8 cellular contexts compared by ENCODE assay signal in the genomic region with DNA sequence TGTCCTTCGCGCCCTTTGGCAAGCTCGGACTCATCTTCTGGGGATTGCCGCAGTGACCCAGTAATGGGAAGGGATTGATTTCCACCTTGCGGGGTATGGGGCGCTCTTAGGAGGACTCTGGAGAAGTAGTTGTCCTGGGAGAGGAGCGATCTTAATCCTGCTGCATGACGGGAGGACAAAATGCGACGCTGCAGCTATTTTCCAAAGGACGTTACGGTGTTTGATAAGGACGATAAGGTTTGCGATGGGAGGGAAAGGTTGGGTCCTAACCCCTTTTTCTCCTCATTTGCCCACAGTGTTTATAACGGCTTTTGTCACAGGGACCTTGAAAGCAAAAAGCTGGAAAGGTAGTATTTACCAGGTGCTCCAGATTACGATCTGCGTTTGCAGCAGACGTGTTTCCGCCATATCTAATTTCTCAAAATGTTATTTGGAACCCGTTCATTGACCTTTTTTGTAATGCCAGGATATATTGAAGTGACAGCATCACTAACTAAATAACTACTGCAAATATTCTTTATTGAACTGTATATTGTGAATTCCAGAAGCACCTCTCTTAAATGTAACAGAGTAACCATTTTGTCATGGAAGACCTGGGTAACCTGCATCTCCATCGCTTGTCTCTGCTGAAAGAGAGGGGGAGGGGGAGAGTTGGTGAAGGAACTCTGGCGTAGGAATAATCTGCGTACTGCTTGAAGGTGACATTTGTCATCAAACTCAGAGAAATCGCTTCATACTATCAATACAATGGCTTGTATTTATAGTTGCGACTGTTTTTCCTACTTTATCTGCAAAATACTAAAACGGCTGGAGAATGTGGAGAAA. TPM values are rescaled to one million over a fixed set of nuclear protein-coding genes. Genes with fewer than 3 reads are reported as not detected.
A peak's percentile ranks its signal among the peaks of the same experiment; 100 is the strongest.
DNase-seq lines count a peak whose midpoint lies in the region; ATAC-seq and TF ChIP-seq lines count a peak whose summit lies in the region.

No MANE protein-coding gene starts in this region.

- intact Hi-C loops in PC-3 (cut with micrococcal nuclease), result loop anchor here (2.0 to 5.0 kb wide), 3 partner anchors 25 to 303 kb away; no protein-coding TSS in a partner anchor

- H3K4me3 ChIP-seq in PC-3 (ENCODE audit: low read length) (peak overlapping the region; percentile 82), ectodermal cell (ENCODE audit: insufficient read depth, low read depth, low read length) (peak overlapping the region; percentile 87), muscle layer of colon (ENCODE audit: low read depth in 1 of 2, low read length in 2 of 2) (peak overlapping the region; percentile 63 to 80)

- H3F3A ChIP-seq in PC-3 (ENCODE audit: low read length, unreplicated experiment), result no peaks in the 10 kb centered on the region

- H4K20me1 ChIP-seq in PC-3 (ENCODE audit: low read length), result no peaks in the 10 kb centered on the region; the same call in 1 of the 2 replicates

- peak overlapping the region; percentile 73 for H3K27ac ChIP-seq in PC-3 (ENCODE audit: low read length)
- peak overlapping the region; percentile 71 for H3K27ac ChIP-seq in ectodermal cell (ENCODE audit: insufficient read depth, low read depth, low read length, poor library complexity, severe bottlenecking)
- H3K27ac ChIP-seq in muscle layer of colon (ENCODE audit: low read depth, low read length), result peak overlapping the region; percentile 91

- H3K9me3 ChIP-seq in PC-3 (ENCODE audit: low read length), result no peaks in the 10 kb centered on the region
- H3K9me3 ChIP-seq in ectodermal cell (ENCODE audit: control insufficient read depth, low read length), result no peaks in the 10 kb centered on the region
- no peaks in the 10 kb centered on the region for H3K9me3 ChIP-seq in muscle layer of colon (ENCODE audit: low read length)

- ATAC-seq in HG02623 (IDR thresholded peaks at IDR 0.05; ENCODE audit: unreplicated experiment) (peak; percentile 2), PC-3 (peak; percentile 16)

- POLR2A ChIA-PET in PC-3 (lab: Charles Lee; ENCODE audit: unreplicated experiment), result interaction anchor here (0.6 kb wide), 1 partner anchor 44 kb away, joined by 3 read pairs; no protein-coding TSS in a partner anchor

- CTCF ChIA-PET in PC-3 (lab: Charles Lee), result no interaction called here

- peak overlapping the region; percentile 78 for H2AFZ ChIP-seq in PC-3 (ENCODE audit: low read length)

- DNase-seq in NCI-H2196 (lab: John Stamatoyannopoulos, UW; ENCODE audit: unreplicated experiment), result peak; percentile 3
- no peak for DNase-seq in NCI-H2196 treated with DMSO at 0.1 percent for 48 hours (lab: John Stamatoyannopoulos, UW; ENCODE audit: unreplicated experiment)
- DNase-seq in PC-3, result peak; percentile 23
- DNase-seq in 8988T, result no peak
- no peak for DNase-seq in AML-193 (lab: John Stamatoyannopoulos, UW)

- peak overlapping the region; percentile 86 for H3K4me2 ChIP-seq in PC-3 (ENCODE audit: low read length)

- 5 to 7% methylated on average over 22 to 25 of the region's 26 CpGs for WGBS in ectodermal cell, 2 experiments

- no peak for TF ChIP-seq CTCF in PC-3 (conservative IDR thresholded peaks at IDR 0.05; ENCODE audit: low read depth, low read length)

- peaks cover 82% of the 10 kb centered on the region for H3K79me2 ChIP-seq in PC-3 (ENCODE audit: low read length)

- H3K4me1 ChIP-seq in PC-3 (ENCODE audit: insufficient read depth, low read length) (peaks cover 29% of the 10 kb centered on the region), ectodermal cell (ENCODE audit: control insufficient read depth, insufficient read depth, low read length) (peaks cover 3% of the 10 kb centered on the region), muscle layer of colon (ENCODE audit: insufficient read depth, low read length) (peaks cover 38% of the 10 kb centered on the region)

- peak overlapping the region; percentile 82 for H3K9ac ChIP-seq in PC-3 (ENCODE audit: low read length)
- H3K9ac ChIP-seq in muscle layer of colon (ENCODE audit: low read length), result peak overlapping the region; percentile 71

- BruUV-seq in PC-3 (replicated peaks; lab: Mats Ljungman, UMichigan), result TSS peak; percentile 73

- H3K27me3 ChIP-seq in PC-3 (ENCODE audit: low read length) (no peaks in the 10 kb centered on the region), ectodermal cell (ENCODE audit: control insufficient read depth, insufficient read depth, low read length, poor library complexity, severe bottlenecking) (no peaks in the 10 kb centered on the region), muscle layer of colon (ENCODE audit: control insufficient read depth in 1 of 2, insufficient read depth in 2 of 2, low read length in 2 of 2) (no peaks in the 10 kb centered on the region)

- peaks cover 7% of the 10 kb centered on the region; the same call in 1 of the 2 replicates for H3K36me3 ChIP-seq in PC-3 (ENCODE audit: low read depth, low read length)
- no peaks in the 10 kb centered on the region for H3K36me3 ChIP-seq in ectodermal cell (ENCODE audit: control insufficient read depth, insufficient read depth, low read length)
- H3K36me3 ChIP-seq in muscle layer of colon (ENCODE audit: insufficient read depth, low read length), result peaks cover 4% of the 10 kb centered on the region

- H3K9me2 ChIP-seq in PC-3 (replicated peaks; ENCODE audit: low read length), result no peaks in the 10 kb centered on the region

RNA-seq across cellular contexts. Expression of a gene that starts 0.6 kb away (rescaled TPM):
- total RNA-seq in PC-3 (2014; rRNA removed), result 249 and 304 TPM in 2 replicates
- 233 TPM for polyA plus RNA-seq in ectodermal cell (2013, experiment 1 of 4)
- 244 TPM for polyA plus RNA-seq in ectodermal cell (2013, experiment 2 of 4)
- polyA plus RNA-seq in ectodermal cell (2013, experiment 3 of 4), result 237 TPM
- 257 TPM for polyA plus RNA-seq in ectodermal cell (2013, experiment 4 of 4)

RNA-seq across cellular contexts. Expression of a gene that starts 1.1 kb away (rescaled TPM):
- 4.0 and 6.3 TPM in 2 replicates for total RNA-seq in PC-3 (2014; rRNA removed)
- polyA plus RNA-seq in ectodermal cell (2013, experiment 1 of 4), result 5.1 TPM
- 5.6 TPM for polyA plus RNA-seq in ectodermal cell (2013, experiment 2 of 4)
- 3.9 TPM for polyA plus RNA-seq in ectodermal cell (2013, experiment 3 of 4)
- polyA plus RNA-seq in ectodermal cell (2013, experiment 4 of 4), result 4.7 TPM

Comparison
In these comparisons a context has a peak if more than half of its experiments do, and no peak if none do; other contexts are left out.
1. DNase-seq: peak in NCI-H2196 (single experiment) and PC-3 (single experiment); none in NCI-H2196 treated with DMSO at 0.1 percent for 48 hours (single experiment), 8988T (single experiment) and AML-193 (0 of 2).
2. Peak in every context shown above with its lines, with median percentiles within 50 percentile points of each other: H3K27ac ChIP-seq and H3K4me3 ChIP-seq.